ENCODE assay signal across 11 cellular contexts in genomic region chr3:183449391-183449790, GRCh38. TPM values are rescaled to one million over a fixed set of nuclear protein-coding genes. Genes with fewer than 3 reads are reported as not detected.
DNase-seq lines count a peak whose midpoint lies in the region; ATAC-seq and TF ChIP-seq lines count a peak whose summit lies in the region.
"Had no signal": no experiment of that assay in that cellular context is flagged by ENCODE, and none has a peak within 500 bp of the region (broad histone marks: within the 10 kb centered on the region; RNA-seq: fewer than 3 reads in every experiment).

No MANE protein-coding gene starts in this region.

- peaks cover 17% of the 10 kb centered on the region for H3K4me1 Mint-ChIP-seq in WTC11
- peaks cover 13 to 26% (median 17%) of the 10 kb centered on the region in 7 donors for H3K4me1 Mint-ChIP-seq in naive thymus-derived CD4-positive, alpha-beta T cell

- H3K4me1 ChIP-seq in subcutaneous abdominal adipose tissue (ENCODE audit: control insufficient read depth in 5 of 5, insufficient read depth in 5 of 5, low read length in 5 of 5): peaks cover 3 to 29% (median 20%) of the 10 kb centered on the region in 5 donors
- peaks cover 5 to 12% of the 10 kb centered on the region in 2 donors for H3K4me1 ChIP-seq in naive thymus-derived CD4-positive, alpha-beta T cell (ENCODE audit: control insufficient read depth in 2 of 2, insufficient read depth in 2 of 2, low read length in 2 of 2)

- peaks cover 4% of the 10 kb centered on the region for H3K9me3 Mint-ChIP-seq in WTC11
- H3K9me3 Mint-ChIP-seq in naive thymus-derived CD4-positive, alpha-beta T cell: peaks cover 0 to 8% (median 3%) of the 10 kb centered on the region in 11 donors
- H3K9me3 Mint-ChIP-seq: natural killer cell had no signal

- H3K9ac ChIP-seq in subcutaneous abdominal adipose tissue (ENCODE audit: low read length in 5 of 5): peak overlapping the region in 1 of 5 donors; percentile 37

- H3K27me3 Mint-ChIP-seq in WTC11 (ENCODE audit: low read depth): no peaks in the 10 kb centered on the region
- H3K27me3 Mint-ChIP-seq in naive thymus-derived CD4-positive, alpha-beta T cell: peaks cover 0 to 7% (median 0%) of the 10 kb centered on the region in 5 donors

- no peak for TF ChIP-seq CTCF in WTC11 (IDR thresholded peaks at IDR 0.05)

- H3K4me3 Mint-ChIP-seq in WTC11: 0 out of 2 replicates have a peak overlapping the region, but pooled peaks have one; percentile 3
- no peak overlapping the region for H3K4me3 Mint-ChIP-seq in naive thymus-derived CD4-positive, alpha-beta T cell

- peak overlapping the region; percentile 28 for H3K27ac ChIP-seq in subcutaneous abdominal adipose tissue (ENCODE audit: low read depth, low read length)
- no peak overlapping the region for H3K27ac ChIP-seq in naive thymus-derived CD4-positive, alpha-beta T cell (ENCODE audit: low read depth, low read length)

- CTCF ChIA-PET in WTC11 (lab: Charles Lee): interaction anchor here (1.1 to 2.0 kb wide), 2 partner anchors 22 to 30 kb away, joined by 4 to 5 read pairs; no protein-coding TSS in a partner anchor
- CTCF ChIA-PET in naive thymus-derived CD4-positive, alpha-beta T cell (lab: Charles Lee): interaction anchor here (0.6 kb wide), 1 partner anchor 273 kb away, joined by 3 read pairs; no protein-coding TSS in a partner anchor

- H3K4me3 ChIP-seq in subcutaneous abdominal adipose tissue (ENCODE audit: low read depth in 1 of 5, low read length in 5 of 5): no peak overlapping the region
- H3K4me3 ChIP-seq in naive thymus-derived CD4-positive, alpha-beta T cell (ENCODE audit: low read length): no peak overlapping the region

- peaks cover 4 to 18% (median 5%) of the 10 kb centered on the region in 5 donors for H3K36me3 ChIP-seq in subcutaneous abdominal adipose tissue (ENCODE audit: control insufficient read depth in 5 of 5, insufficient read depth in 5 of 5, low read length in 5 of 5)
- no peaks in the 10 kb centered on the region for H3K36me3 ChIP-seq in naive thymus-derived CD4-positive, alpha-beta T cell (ENCODE audit: control insufficient read depth in 2 of 3, insufficient read depth in 3 of 3, low read length in 3 of 3)

- H3K27me3 ChIP-seq in subcutaneous abdominal adipose tissue (ENCODE audit: control insufficient read depth in 5 of 5, insufficient read depth in 4 of 5, low read length in 5 of 5): no peaks in the 10 kb centered on the region
- H3K27me3 ChIP-seq in naive thymus-derived CD4-positive, alpha-beta T cell (ENCODE audit: control insufficient read depth in 2 of 2, insufficient read depth in 2 of 2, low read length in 2 of 2): no peaks in the 10 kb centered on the region

- no peak overlapping the region for H3K27ac Mint-ChIP-seq in WTC11
- H3K27ac Mint-ChIP-seq in naive thymus-derived CD4-positive, alpha-beta T cell: no peak overlapping the region

- ATAC-seq in WTC11 (no peak), GM21786 (IDR thresholded peaks at IDR 0.05; ENCODE audit: unreplicated experiment) (no peak)
- no peak for ATAC-seq in naive thymus-derived CD4-positive, alpha-beta T cell
- ATAC-seq: natural killer cell had no signal

- intact Hi-C loops in naive thymus-derived CD4-positive, alpha-beta T cell (cut with micrococcal nuclease): no loop called here

- DNase-seq in NCI-H2227 (lab: John Stamatoyannopoulos, UW; ENCODE audit: unreplicated experiment): peak; percentile 22
- no peak for DNase-seq in NCI-H2227 treated with DMSO at 0.1 percent for 48 hours (lab: John Stamatoyannopoulos, UW)
- no peak for DNase-seq in WTC11 (ENCODE audit: low spot score)
- peak; percentile 16 to 42 for DNase-seq in hippocampal formation (lab: John Stamatoyannopoulos, UW)
- no peak for DNase-seq in NCI-H128 (lab: John Stamatoyannopoulos, UW; ENCODE audit: unreplicated experiment)
- no peak for DNase-seq in naive thymus-derived CD4-positive, alpha-beta T cell
- DNase-seq: natural killer cell; NCI-H774; stimulated activated naive CD4-positive, alpha-beta T cell had no signal

- no peaks in the 10 kb centered on the region for H3K9me3 ChIP-seq in subcutaneous abdominal adipose tissue (ENCODE audit: control insufficient read depth in 5 of 5, low read length in 5 of 5)
- no peaks in the 10 kb centered on the region for H3K9me3 ChIP-seq in naive thymus-derived CD4-positive, alpha-beta T cell (ENCODE audit: control insufficient read depth in 2 of 3, low read length in 3 of 3)

- POLR2A ChIA-PET in WTC11 (lab: Charles Lee): no interaction called here
- POLR2A ChIA-PET in naive thymus-derived CD4-positive, alpha-beta T cell (lab: Charles Lee): no interaction called here

- peaks cover 16% of the 10 kb centered on the region for H3K36me3 Mint-ChIP-seq in WTC11
- peaks cover 0 to 12% (median 4%) of the 10 kb centered on the region in 5 donors for H3K36me3 Mint-ChIP-seq in naive thymus-derived CD4-positive, alpha-beta T cell
- H3K36me3 Mint-ChIP-seq: natural killer cell had no signal

TF ChIP-seq in WTC11, 78 proteins besides CTCF, POLR2A, EP300 and RAD21:
- no peak for TF ChIP-seq CREB1 (CRISPR knock-in tag; IDR thresholded peaks at IDR 0.05)
- TF ChIP-seq NFATC4 (CRISPR knock-in tag; IDR thresholded peaks at IDR 0.05): no peak

RNA-seq across cellular contexts. Expression of gene MCF2L2, which starts 21.0 kb away (rescaled TPM):
- 7.3 to 9.0 TPM (median 7.5 TPM) in 3 replicates for total RNA-seq in WTC11 (2021)
- 1 to 10 TPM in 2 of 5 experiments, under 1 TPM in 3; 0.27 to 4.3 (median 0.67) TPM for total RNA-seq in naive thymus-derived CD4-positive, alpha-beta T cell
- polyA plus RNA-seq in naive thymus-derived CD4-positive, alpha-beta T cell: under 1 TPM in 1 of 2 donors, not detected in 1; 0.15 TPM

Comparison
In these comparisons a context has a peak if more than half of its experiments do, and no peak if none do; other contexts are left out.
1. DNase-seq: peak in NCI-H2227 (single experiment) and hippocampal formation (2 of 2); none in NCI-H2227 treated with DMSO at 0.1 percent for 48 hours (single experiment), WTC11 (single experiment), NCI-H128 (single experiment) and naive thymus-derived CD4-positive, alpha-beta T cell (0 of 9).